23 cellular contexts compared by ENCODE assay signal in the genomic region with DNA sequence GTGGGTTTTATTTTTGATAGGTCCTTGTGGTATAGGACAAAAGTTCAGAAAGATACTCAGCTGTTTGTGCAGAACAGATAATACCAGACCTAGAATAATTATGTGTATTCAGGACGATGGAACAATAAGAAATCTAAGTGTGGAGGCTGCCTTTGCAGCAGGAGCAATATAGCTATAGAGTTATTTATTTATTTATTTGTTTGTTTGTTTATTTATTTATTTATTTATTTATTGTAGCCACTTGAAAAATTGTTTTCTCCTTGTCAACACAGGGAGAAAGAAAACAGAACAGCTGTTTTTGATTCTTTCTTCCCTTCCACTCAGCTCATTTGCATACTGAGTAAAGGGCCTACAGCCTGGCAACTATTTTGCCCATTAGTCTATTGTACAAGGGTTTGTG. TPM values are rescaled to one million over a fixed set of nuclear protein-coding genes. Genes with fewer than 3 reads are reported as not detected.
"Had no signal": no experiment of that assay in that cellular context is flagged by ENCODE, and none has a peak within 500 bp of the region (broad histone marks: within the 10 kb centered on the region; RNA-seq: fewer than 3 reads in every experiment).

No MANE protein-coding gene starts in this region.

- H3K9me3 ChIP-seq: SJSA1 had no signal

- ATAC-seq: activated CD8-positive, alpha-beta memory T cell treated with anti-CD3 and anti-CD28 coated beads, Interleukin-2, amount 10 ng/mL, durations not matched to agents 7 days and 5 days; WTC11 had no signal

- DNase-seq: activated CD4-positive, alpha-beta T cell treated with anti-CD3 and anti-CD28 coated beads for 1 hour; activated CD4-positive, alpha-beta T cell treated with anti-CD3 and anti-CD28 coated beads, Interleukin-2, amount 10 ng/mL, durations not matched to agents 24 days and 14 days; activated CD4-positive, alpha-beta T cell treated with anti-CD3 and anti-CD28 coated beads, Interleukin-2, amount 50 U/mL, for 48 hours; activated CD8-positive, alpha-beta memory T cell treated with anti-CD3 and anti-CD28 coated beads, Interleukin-2, amount 10 ng/mL, durations not matched to agents 7 days and 5 days; activated effector memory CD4-positive, alpha-beta T cell treated with Interleukin-2 at 50 U/mL for 16 hours; activated naive CD4-positive, alpha-beta T cell; activated T-cell treated with anti-CD3 and anti-CD28 coated beads, Interleukin-2, amount 50 U/mL, for 24 hours; cerebellar nuclear complex; KG1; NCI-H1417 treated with DMSO at 0.1 percent for 48 hours; NCI-H2029; NCI-H510A treated with DMSO at 0.1 percent for 48 hours; NCI-H69; NK-92 treated with Interleukin-12 subunit alpha and Interleukin-12 subunit beta, amount 100 ng/mL, for 24 hours; SHP77 had no signal

- H3K27me3 ChIP-seq: brain microvascular endothelial cell, SJSA1 had no signal

- H3K27ac ChIP-seq: SJSA1 had no signal

- H3K36me3 ChIP-seq: brain microvascular endothelial cell, SJSA1 had no signal

RNA-seq across cellular contexts. Expression of gene ESX1, which starts 55.9 kb away (rescaled TPM):
- total RNA-seq: activated CD4-positive, alpha-beta T cell treated with anti-CD3 and anti-CD28 coated beads, Interleukin-2, amount 10 ng/mL, durations not matched to agents 24 days and 14 days; activated CD8-positive, alpha-beta memory T cell treated with anti-CD3 and anti-CD28 coated beads, Interleukin-2, amount 10 ng/mL, durations not matched to agents 7 days and 5 days; activated T-helper 1 cell treated with anti-CD3 and anti-CD28 coated beads, Interleukin-12 subunit alpha, Interleukin-12 subunit beta, Interleukin-2, Interleukin-4 antibody, amounts not matched to agents 30 ng/mL and 10 ng/mL and 1 ng/mL, durations not matched to agents 14 hours and 24 hours and 36 hours; cardiac septum; LHCN-M2; MCF 10A; SJSA1; T-helper 1 cell treated with Interleukin-12 subunit alpha and Interleukin-12 subunit beta and Interleukin-4 antibody, amounts not matched to agents 30 ng/mL and 1 ng/mL, for 36 hours; WTC11 had no signal
